8 cellular contexts compared by ENCODE assay signal in the genomic region with DNA sequence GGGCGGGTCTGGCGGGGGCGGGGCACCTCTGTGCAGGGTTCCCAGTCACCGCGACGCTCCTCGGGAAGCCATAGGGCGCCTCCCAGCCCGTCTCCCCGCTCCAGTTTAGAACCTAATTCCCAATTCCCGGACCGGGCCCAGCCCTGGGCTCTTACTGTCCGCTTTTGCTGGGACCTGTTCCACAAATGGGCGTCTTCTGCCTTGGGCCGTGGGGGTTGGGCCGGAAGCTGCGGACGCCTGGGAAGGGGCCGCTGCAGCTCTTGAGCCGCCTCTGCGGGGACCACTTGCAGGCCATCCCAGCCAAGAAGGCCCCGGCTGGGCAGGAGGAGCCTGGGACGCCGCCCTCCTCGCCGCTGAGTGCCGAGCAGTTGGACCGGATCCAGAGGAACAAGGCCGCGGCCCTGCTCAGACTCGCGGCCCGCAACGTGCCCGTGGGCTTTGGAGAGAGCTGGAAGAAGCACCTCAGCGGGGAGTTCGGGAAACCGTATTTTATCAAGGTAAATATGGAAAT. TPM values are rescaled to one million over a fixed set of nuclear protein-coding genes. Genes with fewer than 3 reads are reported as not detected.
A peak's percentile ranks its signal among the peaks of the same experiment; 100 is the strongest.
DNase-seq lines count a peak whose midpoint lies in the region; ATAC-seq, FAIRE-seq and TF ChIP-seq lines count a peak whose summit lies in the region.

No MANE protein-coding gene starts in this region.

- FAIRE-seq in astrocyte (lab: Jason Lieb, UNC): no peak

- H3K4me1 Mint-ChIP-seq in astrocyte (ENCODE audit: low read depth, unreplicated experiment): peaks cover 22% of the 10 kb centered on the region

- peak; percentile 17 for ATAC-seq in GM21529 (IDR thresholded peaks at IDR 0.05; ENCODE audit: unreplicated experiment)

- H3K4me1 ChIP-seq in ES-I3 (ENCODE audit: insufficient read depth, low read length) (peaks cover 3% of the 10 kb centered on the region; the same call in 1 of the 2 replicates), astrocyte (ENCODE audit: insufficient read depth, low read length) (peaks cover 18% of the 10 kb centered on the region), iPS-15b (ENCODE audit: control insufficient read depth, insufficient read depth, low read length) (no peaks in the 10 kb centered on the region)

- H3K4me3 ChIP-seq in astrocyte (ENCODE audit: insufficient read depth, low read depth, low read length) (peak overlapping the region; percentile 85), iPS-15b (ENCODE audit: low read depth, low read length) (peak overlapping the region; percentile 70), skin epidermis (peak overlapping the region; percentile 59 to 85 (median 77))

- H3K9ac ChIP-seq in ES-I3 (ENCODE audit: low read depth, low read length) (peak overlapping the region; percentile 79), astrocyte (ENCODE audit: low read length) (peak overlapping the region; percentile 86), iPS-15b (ENCODE audit: low read depth, low read length) (peak overlapping the region; percentile 54)

- DNase-seq in HuH-7 (ENCODE audit: low spot score) (peak; percentile 36), astrocyte (ENCODE audit: low read depth) (peak; percentile 50), HK-2 (ENCODE audit: unreplicated experiment) (no peak), DMS153 treated with DMSO at 0.1 percent for 48 hours (lab: John Stamatoyannopoulos, UW; ENCODE audit: unreplicated experiment) (no peak)

- H3K79me2 ChIP-seq in astrocyte (ENCODE audit: insufficient read depth, low read length): peaks cover 14% of the 10 kb centered on the region

- peaks cover 16% of the 10 kb centered on the region for H3K36me3 Mint-ChIP-seq in astrocyte (ENCODE audit: low read depth, unreplicated experiment)

- H3K4me2 ChIP-seq in astrocyte (ENCODE audit: low read length): peak overlapping the region; percentile 93

- peak overlapping the region; percentile 67 for H3K27ac ChIP-seq in astrocyte (ENCODE audit: low read depth, low read length)
- peak overlapping the region; percentile 33 to 93 (median 84) for H3K27ac ChIP-seq in skin epidermis

- peaks cover 10% of the 10 kb centered on the region for H4K20me1 ChIP-seq in astrocyte (ENCODE audit: insufficient read depth, low read length)

- H3K36me3 ChIP-seq in ES-I3 (ENCODE audit: insufficient read depth, low read length) (peaks cover 8% of the 10 kb centered on the region), astrocyte (ENCODE audit: insufficient read depth, low read length) (peaks cover 10% of the 10 kb centered on the region), iPS-15b (ENCODE audit: control insufficient read depth, insufficient read depth, low read length) (peaks cover 21% of the 10 kb centered on the region)

- peak overlapping the region; percentile 80 for H3K27ac Mint-ChIP-seq in astrocyte (ENCODE audit: unreplicated experiment)

- peak overlapping the region; percentile 91 for H2AFZ ChIP-seq in astrocyte (ENCODE audit: low read depth, low read length)

- no peaks in the 10 kb centered on the region for H3K9me3 Mint-ChIP-seq in astrocyte (ENCODE audit: unreplicated experiment)

- H3K27me3 ChIP-seq in astrocyte (ENCODE audit: insufficient read depth, low read length) (no peaks in the 10 kb centered on the region), iPS-15b (ENCODE audit: control insufficient read depth, insufficient read depth, low read length) (no peaks in the 10 kb centered on the region)

- TF ChIP-seq CTCF in astrocyte (IDR thresholded peaks at IDR 0.05; ENCODE audit: insufficient read depth, low read depth, low read length): no peak

- peak overlapping the region; percentile 92 for H3K4me3 Mint-ChIP-seq in astrocyte (ENCODE audit: unreplicated experiment)

- peaks cover 2% of the 10 kb centered on the region for H3K27me3 Mint-ChIP-seq in astrocyte (ENCODE audit: low read depth, unreplicated experiment)

- H3K9me3 ChIP-seq in ES-I3 (ENCODE audit: control insufficient read depth, insufficient read depth, low read length) (no peaks in the 10 kb centered on the region), astrocyte (ENCODE audit: insufficient read depth, low read depth, low read length) (no peaks in the 10 kb centered on the region), iPS-15b (ENCODE audit: control insufficient read depth, insufficient read depth, low read length) (no peaks in the 10 kb centered on the region)

RNA-seq across cellular contexts. Expression of gene UNG, which starts 0.8 kb away (rescaled TPM):
- 20.5 and 21.9 TPM in 2 replicates for total RNA-seq in astrocyte

RNA-seq across cellular contexts. Expression of gene ALKBH2, which starts 4.9 kb away (rescaled TPM):
- 5.1 and 6.0 TPM in 2 replicates for total RNA-seq in astrocyte

RNA-seq across cellular contexts. Expression of gene ACACB, which starts 18.2 kb away (rescaled TPM):
- total RNA-seq in astrocyte: 1.7 and 3.9 TPM in 2 replicates

RNA-seq across cellular contexts. Expression of gene USP30, which starts 45.8 kb away (rescaled TPM):
- total RNA-seq in astrocyte: 12.1 and 15.9 TPM in 2 replicates

Comparison
In these comparisons a context has a peak if more than half of its experiments do, and no peak if none do; other contexts are left out.
1. DNase-seq: peak in HuH-7 (single experiment) and astrocyte (single experiment); none in HK-2 (single experiment) and DMS153 treated with DMSO at 0.1 percent for 48 hours (single experiment).
2. Peak in every context shown above with its lines, with median percentiles within 50 percentile points of each other: H3K9ac ChIP-seq and H3K4me3 ChIP-seq.